1 cellular context compared by ENCODE assay signal in the genomic region with DNA sequence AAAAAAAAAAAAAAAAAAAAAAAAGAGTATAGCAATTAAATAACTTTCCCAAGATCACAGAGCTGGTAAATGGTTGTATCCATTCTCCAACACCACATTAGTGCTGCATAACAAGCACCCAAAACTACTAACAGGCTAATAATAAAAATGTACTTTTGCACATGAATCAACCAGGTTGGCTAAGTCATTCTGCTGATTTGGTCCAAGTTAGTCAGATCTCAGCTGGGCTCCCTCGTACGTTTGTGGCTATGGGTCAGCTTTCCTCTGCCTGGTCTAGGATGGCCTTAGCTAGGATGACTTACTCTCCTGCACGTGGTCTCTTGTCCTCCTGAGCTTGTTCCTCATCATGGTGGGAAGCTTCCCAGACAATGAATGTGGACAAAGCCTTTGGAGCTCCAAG.
TF ChIP-seq lines count a peak whose summit lies in the region.

No MANE protein-coding gene starts in this region.

TF ChIP-seq in GM23338, 12 proteins besides CTCF, POLR2A, EP300 and RAD21:
- TF ChIP-seq, protein P1, sequence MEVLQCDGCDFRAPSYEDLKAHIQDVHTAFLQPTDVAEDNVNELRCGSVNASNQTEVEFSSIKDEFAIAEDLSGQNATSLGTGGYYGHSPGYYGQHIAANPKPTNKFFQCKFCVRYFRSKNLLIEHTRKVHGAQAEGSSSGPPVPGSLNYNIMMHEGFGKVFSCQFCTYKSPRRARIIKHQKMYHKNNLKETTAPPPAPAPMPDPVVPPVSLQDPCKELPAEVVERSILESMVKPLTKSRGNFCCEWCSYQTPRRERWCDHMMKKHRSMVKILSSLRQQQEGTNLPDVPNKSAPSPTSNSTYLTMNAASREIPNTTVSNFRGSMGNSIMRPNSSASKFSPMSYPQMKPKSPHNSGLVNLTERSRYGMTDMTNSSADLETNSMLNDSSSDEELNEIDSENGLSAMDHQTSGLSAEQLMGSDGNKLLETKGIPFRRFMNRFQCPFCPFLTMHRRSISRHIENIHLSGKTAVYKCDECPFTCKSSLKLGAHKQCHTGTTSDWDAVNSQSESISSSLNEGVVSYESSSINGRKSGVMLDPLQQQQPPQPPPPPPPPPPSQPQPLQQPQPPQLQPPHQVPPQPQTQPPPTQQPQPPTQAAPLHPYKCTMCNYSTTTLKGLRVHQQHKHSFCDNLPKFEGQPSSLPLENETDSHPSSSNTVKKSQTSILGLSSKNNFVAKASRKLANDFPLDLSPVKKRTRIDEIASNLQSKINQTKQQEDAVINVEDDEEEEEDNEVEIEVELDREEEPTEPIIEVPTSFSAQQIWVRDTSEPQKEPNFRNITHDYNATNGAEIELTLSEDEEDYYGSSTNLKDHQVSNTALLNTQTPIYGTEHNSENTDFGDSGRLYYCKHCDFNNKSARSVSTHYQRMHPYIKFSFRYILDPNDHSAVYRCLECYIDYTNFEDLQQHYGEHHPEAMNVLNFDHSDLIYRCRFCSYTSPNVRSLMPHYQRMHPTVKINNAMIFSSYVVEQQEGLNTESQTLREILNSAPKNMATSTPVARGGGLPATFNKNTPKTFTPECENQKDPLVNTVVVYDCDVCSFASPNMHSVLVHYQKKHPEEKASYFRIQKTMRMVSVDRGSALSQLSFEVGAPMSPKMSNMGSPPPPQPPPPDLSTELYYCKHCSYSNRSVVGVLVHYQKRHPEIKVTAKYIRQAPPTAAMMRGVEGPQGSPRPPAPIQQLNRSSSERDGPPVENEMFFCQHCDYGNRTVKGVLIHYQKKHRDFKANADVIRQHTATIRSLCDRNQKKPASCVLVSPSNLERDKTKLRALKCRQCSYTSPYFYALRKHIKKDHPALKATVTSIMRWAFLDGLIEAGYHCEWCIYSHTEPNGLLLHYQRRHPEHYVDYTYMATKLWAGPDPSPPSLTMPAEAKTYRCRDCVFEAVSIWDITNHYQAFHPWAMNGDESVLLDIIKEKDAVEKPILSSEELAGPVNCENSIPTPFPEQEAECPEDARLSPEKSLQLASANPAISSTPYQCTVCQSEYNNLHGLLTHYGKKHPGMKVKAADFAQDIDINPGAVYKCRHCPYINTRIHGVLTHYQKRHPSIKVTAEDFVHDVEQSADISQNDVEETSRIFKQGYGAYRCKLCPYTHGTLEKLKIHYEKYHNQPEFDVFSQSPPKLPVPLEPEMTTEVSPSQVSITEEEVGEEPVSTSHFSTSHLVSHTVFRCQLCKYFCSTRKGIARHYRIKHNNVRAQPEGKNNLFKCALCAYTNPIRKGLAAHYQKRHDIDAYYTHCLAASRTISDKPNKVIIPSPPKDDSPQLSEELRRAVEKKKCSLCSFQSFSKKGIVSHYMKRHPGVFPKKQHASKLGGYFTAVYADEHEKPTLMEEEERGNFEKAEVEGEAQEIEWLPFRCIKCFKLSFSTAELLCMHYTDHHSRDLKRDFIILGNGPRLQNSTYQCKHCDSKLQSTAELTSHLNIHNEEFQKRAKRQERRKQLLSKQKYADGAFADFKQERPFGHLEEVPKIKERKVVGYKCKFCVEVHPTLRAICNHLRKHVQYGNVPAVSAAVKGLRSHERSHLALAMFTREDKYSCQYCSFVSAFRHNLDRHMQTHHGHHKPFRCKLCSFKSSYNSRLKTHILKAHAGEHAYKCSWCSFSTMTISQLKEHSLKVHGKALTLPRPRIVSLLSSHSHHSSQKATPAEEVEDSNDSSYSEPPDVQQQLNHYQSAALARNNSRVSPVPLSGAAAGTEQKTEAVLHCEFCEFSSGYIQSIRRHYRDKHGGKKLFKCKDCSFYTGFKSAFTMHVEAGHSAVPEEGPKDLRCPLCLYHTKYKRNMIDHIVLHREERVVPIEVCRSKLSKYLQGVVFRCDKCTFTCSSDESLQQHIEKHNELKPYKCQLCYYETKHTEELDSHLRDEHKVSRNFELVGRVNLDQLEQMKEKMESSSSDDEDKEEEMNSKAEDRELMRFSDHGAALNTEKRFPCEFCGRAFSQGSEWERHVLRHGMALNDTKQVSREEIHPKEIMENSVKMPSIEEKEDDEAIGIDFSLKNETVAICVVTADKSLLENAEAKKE (CRISPR knock-in tag; IDR thresholded peaks at IDR 0.05): no peak
- TF ChIP-seq, protein P2, sequence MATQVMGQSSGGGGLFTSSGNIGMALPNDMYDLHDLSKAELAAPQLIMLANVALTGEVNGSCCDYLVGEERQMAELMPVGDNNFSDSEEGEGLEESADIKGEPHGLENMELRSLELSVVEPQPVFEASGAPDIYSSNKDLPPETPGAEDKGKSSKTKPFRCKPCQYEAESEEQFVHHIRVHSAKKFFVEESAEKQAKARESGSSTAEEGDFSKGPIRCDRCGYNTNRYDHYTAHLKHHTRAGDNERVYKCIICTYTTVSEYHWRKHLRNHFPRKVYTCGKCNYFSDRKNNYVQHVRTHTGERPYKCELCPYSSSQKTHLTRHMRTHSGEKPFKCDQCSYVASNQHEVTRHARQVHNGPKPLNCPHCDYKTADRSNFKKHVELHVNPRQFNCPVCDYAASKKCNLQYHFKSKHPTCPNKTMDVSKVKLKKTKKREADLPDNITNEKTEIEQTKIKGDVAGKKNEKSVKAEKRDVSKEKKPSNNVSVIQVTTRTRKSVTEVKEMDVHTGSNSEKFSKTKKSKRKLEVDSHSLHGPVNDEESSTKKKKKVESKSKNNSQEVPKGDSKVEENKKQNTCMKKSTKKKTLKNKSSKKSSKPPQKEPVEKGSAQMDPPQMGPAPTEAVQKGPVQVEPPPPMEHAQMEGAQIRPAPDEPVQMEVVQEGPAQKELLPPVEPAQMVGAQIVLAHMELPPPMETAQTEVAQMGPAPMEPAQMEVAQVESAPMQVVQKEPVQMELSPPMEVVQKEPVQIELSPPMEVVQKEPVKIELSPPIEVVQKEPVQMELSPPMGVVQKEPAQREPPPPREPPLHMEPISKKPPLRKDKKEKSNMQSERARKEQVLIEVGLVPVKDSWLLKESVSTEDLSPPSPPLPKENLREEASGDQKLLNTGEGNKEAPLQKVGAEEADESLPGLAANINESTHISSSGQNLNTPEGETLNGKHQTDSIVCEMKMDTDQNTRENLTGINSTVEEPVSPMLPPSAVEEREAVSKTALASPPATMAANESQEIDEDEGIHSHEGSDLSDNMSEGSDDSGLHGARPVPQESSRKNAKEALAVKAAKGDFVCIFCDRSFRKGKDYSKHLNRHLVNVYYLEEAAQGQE (IDR thresholded peaks at IDR 0.05; ENCODE audit: unreplicated experiment): no peak
- TF ChIP-seq EZH2phosphoT487 (IDR thresholded peaks at IDR 0.05; ENCODE audit: unreplicated experiment): no peak
- TF ChIP-seq, protein P3, sequence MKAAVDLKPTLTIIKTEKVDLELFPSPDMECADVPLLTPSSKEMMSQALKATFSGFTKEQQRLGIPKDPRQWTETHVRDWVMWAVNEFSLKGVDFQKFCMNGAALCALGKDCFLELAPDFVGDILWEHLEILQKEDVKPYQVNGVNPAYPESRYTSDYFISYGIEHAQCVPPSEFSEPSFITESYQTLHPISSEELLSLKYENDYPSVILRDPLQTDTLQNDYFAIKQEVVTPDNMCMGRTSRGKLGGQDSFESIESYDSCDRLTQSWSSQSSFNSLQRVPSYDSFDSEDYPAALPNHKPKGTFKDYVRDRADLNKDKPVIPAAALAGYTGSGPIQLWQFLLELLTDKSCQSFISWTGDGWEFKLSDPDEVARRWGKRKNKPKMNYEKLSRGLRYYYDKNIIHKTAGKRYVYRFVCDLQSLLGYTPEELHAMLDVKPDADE (IDR thresholded peaks at IDR 0.05): no peak
- TF ChIP-seq POLR2AphosphoS5 (IDR thresholded peaks at IDR 0.05; ENCODE audit: low read depth): no peak
